ENCODE assay signal across 9 cellular contexts in the genomic region with DNA sequence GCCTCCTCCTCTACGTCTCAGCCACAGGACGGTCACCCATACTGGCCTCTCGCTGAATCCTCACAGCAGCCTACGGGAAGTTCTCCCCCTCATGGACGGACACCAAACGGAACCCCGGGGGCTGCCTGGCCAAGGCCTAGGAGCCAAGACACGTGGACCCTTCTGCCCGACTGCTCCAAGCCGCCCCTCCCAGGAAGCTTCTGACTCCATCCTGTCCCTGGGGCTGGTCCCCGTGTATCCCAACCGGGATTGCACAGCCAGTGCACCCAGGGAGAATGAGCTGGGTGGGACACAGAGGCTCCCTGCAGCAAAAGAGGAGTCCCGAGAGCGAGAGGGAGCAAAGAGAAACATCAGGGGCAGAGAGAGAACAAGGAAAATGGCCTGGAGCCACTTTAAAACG. TPM values are rescaled to one million over a fixed set of nuclear protein-coding genes. Genes with fewer than 3 reads are reported as not detected.
A peak's percentile ranks its signal among the peaks of the same experiment; 100 is the strongest.
DNase-seq lines count a peak whose midpoint lies in the region; ATAC-seq, FAIRE-seq and TF ChIP-seq lines count a peak whose summit lies in the region.
"Had no signal": no experiment of that assay in that cellular context is flagged by ENCODE, and none has a peak within 500 bp of the region (broad histone marks: within the 10 kb centered on the region; RNA-seq: fewer than 3 reads in every experiment).

No MANE protein-coding gene starts in this region.

- H3F3A ChIP-seq in Loucy (ENCODE audit: low read depth): no peaks in the 10 kb centered on the region

- no peaks in the 10 kb centered on the region for H3K9me3 Mint-ChIP-seq in CD4-positive, alpha-beta memory T cell
- no peaks in the 10 kb centered on the region for H3K9me3 Mint-ChIP-seq in nephron

- TF ChIP-seq CTCF in Loucy (conservative IDR thresholded peaks at IDR 0.05; ENCODE audit: low read length): no peak
- no peak for TF ChIP-seq CTCF in K562 (IDR thresholded peaks at IDR 0.05 in 2 of 3, conservative IDR thresholded peaks at IDR 0.05 in 1 of 3; ENCODE audit: insufficient read depth in 2 of 3, low read depth in 1 of 3, low read length in 3 of 3)
- TF ChIP-seq CTCF in nephron (IDR thresholded peaks at IDR 0.05; ENCODE audit: unreplicated experiment in 3 of 3): no peak

- in situ Hi-C loops in K562 (cut with MboI): no loop called here

- H2AFZ ChIP-seq in Loucy (ENCODE audit: low read length): no peak overlapping the region
- H2AFZ ChIP-seq in K562 (ENCODE audit: low read depth, low read length): peak overlapping the region; percentile 90

- CTCF ChIA-PET in CD4-positive, alpha-beta memory T cell (lab: Charles Lee; ENCODE audit: partially characterized antibody): interaction anchor here (2.1 to 12.3 kb wide), 3 partner anchors 12 to 96 kb away, joined by 6 to 188 read pairs (median 7); no protein-coding TSS in a partner anchor
- CTCF ChIA-PET in K562 (lab: Yijun Ruan, JAX; ENCODE audit: low intra/inter-chr PET ratio): interaction anchor here (1.4 kb wide), 1 partner anchor 94 kb away, joined by 9 read pairs; no protein-coding TSS in a partner anchor

- BruUV-seq in K562 (replicated peaks; lab: Mats Ljungman, UMichigan): no TSS peak

- H3K4me1 ChIP-seq in CD4-positive, alpha-beta memory T cell (ENCODE audit: insufficient read depth, low read length): peaks cover 37% of the 10 kb centered on the region
- H3K4me1 ChIP-seq in Loucy (ENCODE audit: insufficient read depth, low read length, poor library complexity, severe bottlenecking) (peaks cover 69% of the 10 kb centered on the region), K562 (replicated peaks in 1 of 2; ENCODE audit: control insufficient read depth in 2 of 2, insufficient read depth in 2 of 2, low read length in 2 of 2) (peaks cover 48 to 90% of the 10 kb centered on the region in 2 experiments)

- no peaks in the 10 kb centered on the region for H3K36me3 ChIP-seq in CD4-positive, alpha-beta memory T cell (ENCODE audit: insufficient read depth, low read length)
- H3K36me3 ChIP-seq in Loucy (ENCODE audit: insufficient read depth, low read length) (no peaks in the 10 kb centered on the region), K562 (ENCODE audit: control insufficient read depth, insufficient read depth, low read length) (peaks cover 37% of the 10 kb centered on the region)

- no peaks in the 10 kb centered on the region for H3K27me3 ChIP-seq in CD4-positive, alpha-beta memory T cell (ENCODE audit: insufficient read depth, low read length)
- H3K27me3 ChIP-seq in Loucy (ENCODE audit: insufficient read depth, low read length, poor library complexity, severe bottlenecking) (no peaks in the 10 kb centered on the region), K562 (ENCODE audit: control insufficient read depth in 2 of 2, insufficient read depth in 2 of 2, low read length in 2 of 2) (no peaks in the 10 kb centered on the region)

- no peak for TF ChIP-seq RAD21 in K562 (CRISPR knock-in tag; conservative IDR thresholded peaks at IDR 0.05 in 1 of 2, IDR thresholded peaks at IDR 0.05 in 1 of 2)

- H3K4me3 ChIP-seq in CD4-positive, alpha-beta memory T cell (ENCODE audit: low read length in 2 of 2): peak overlapping the region; percentile 91 to 100
- H3K4me3 ChIP-seq in Loucy (ENCODE audit: low read length, poor library complexity, severe bottlenecking) (peak overlapping the region; percentile 67), K562 (peak overlapping the region; percentile 65)

- peak overlapping the region; percentile 93 to 99 (median 96) for H3K27ac Mint-ChIP-seq in CD4-positive, alpha-beta memory T cell
- H3K27ac Mint-ChIP-seq in nephron: peak overlapping the region in 1 of 3 experiments; percentile 33

- no peaks in the 10 kb centered on the region for H3K9me2 ChIP-seq in Loucy (replicated peaks; ENCODE audit: low read depth, low read length)

- H3K9me3 ChIP-seq in CD4-positive, alpha-beta memory T cell (ENCODE audit: control insufficient read depth in 1 of 2, low read length in 2 of 2): no peaks in the 10 kb centered on the region
- no peaks in the 10 kb centered on the region for H3K9me3 ChIP-seq in Loucy (ENCODE audit: insufficient read depth, low read depth, low read length)
- no peaks in the 10 kb centered on the region for H3K9me3 ChIP-seq in K562 (replicated peaks; ENCODE audit: control insufficient read depth, insufficient read depth, low read depth, low read length)

- H3K79me2 ChIP-seq in Loucy (ENCODE audit: insufficient read depth, low read length) (peaks cover 81% of the 10 kb centered on the region), K562 (ENCODE audit: control insufficient read depth, insufficient read depth, low read length) (peaks cover 89% of the 10 kb centered on the region)

- H4K20me1 ChIP-seq in Loucy (ENCODE audit: insufficient read depth, low read length, poor library complexity, severe bottlenecking) (no peaks in the 10 kb centered on the region), K562 (replicated peaks; ENCODE audit: control insufficient read depth, insufficient read depth, low read length) (0 out of 2 replicates have a peak, but pooled peaks cover 3% of the 10 kb centered on the region)

- H3K9ac ChIP-seq in Loucy (ENCODE audit: low read depth, low read length, poor library complexity, severe bottlenecking) (peak overlapping the region; percentile 84), K562 (ENCODE audit: insufficient read depth in 1 of 2, low read depth in 2 of 2, low read length in 2 of 2) (peak overlapping the region; percentile 83 to 93)

- H3K27ac ChIP-seq in CD4-positive, alpha-beta memory T cell (ENCODE audit: low read depth, low read length): peak overlapping the region; percentile 72
- H3K27ac ChIP-seq in K562 (ENCODE audit: extremely low read depth, low read depth, low read length): peak overlapping the region; percentile 75

- POLR2A ChIA-PET in CD4-positive, alpha-beta memory T cell (lab: Charles Lee; ENCODE audit: partially characterized antibody): interaction anchor here (1.1 to 22.4 kb wide), 6 partner anchors 1 to 1077 kb away, joined by 3 to 1324 read pairs (median 122); a partner anchor contains a TSS
- POLR2A ChIA-PET in K562 (lab: Yijun Ruan, JAX): interaction anchor here (0.5 to 14.6 kb wide), 9 partner anchors 9 to 1871 kb away, joined by 3 to 338 read pairs (median 4); a partner anchor contains a TSS

- peak; percentile 77 for FAIRE-seq in K562 (lab: Jason Lieb, UNC)

- H3K27me3 Mint-ChIP-seq in CD4-positive, alpha-beta memory T cell: no peaks in the 10 kb centered on the region
- peaks cover 34% of the 10 kb centered on the region for H3K27me3 Mint-ChIP-seq in nephron (ENCODE audit: low read depth)

- intact Hi-C loops in CD4-positive, alpha-beta memory T cell (cut with micrococcal nuclease): loop anchor here (1.0 to 10.0 kb wide), 2 partner anchors 95 to 232 kb away; a partner anchor contains a TSS
- intact Hi-C loops in K562 (cut with micrococcal nuclease): no loop called here

- peaks cover 4% of the 10 kb centered on the region for H3K9me1 ChIP-seq in K562 (ENCODE audit: control insufficient read depth, insufficient read depth, low read length)

- H3K4me1 Mint-ChIP-seq in CD4-positive, alpha-beta memory T cell: peaks cover 25 to 69% (median 37%) of the 10 kb centered on the region in 4 donors
- H3K4me1 Mint-ChIP-seq in nephron: peaks cover 20% of the 10 kb centered on the region

- H3K36me3 Mint-ChIP-seq in CD4-positive, alpha-beta memory T cell: peaks cover 28 to 60% of the 10 kb centered on the region in 2 donors
- H3K36me3 Mint-ChIP-seq in nephron (ENCODE audit: low read depth): no peaks in the 10 kb centered on the region

- WGBS in K562 (ENCODE audit: insufficient coverage, low coverage, missing lambda C conversion rate): 11% methylated on average over 15 of the region's 15 CpGs

- H3K4me2 ChIP-seq in Loucy (ENCODE audit: low read depth, low read length, poor library complexity, severe bottlenecking) (peak overlapping the region; percentile 90), K562 (ENCODE audit: insufficient read depth, low read length) (peak overlapping the region; percentile 95)

- ATAC-seq in K562 (peak; percentile 42), HG03457 (IDR thresholded peaks at IDR 0.05; ENCODE audit: unreplicated experiment) (no peak)

- peak overlapping the region; percentile 96 to 100 (median 99) for H3K4me3 Mint-ChIP-seq in CD4-positive, alpha-beta memory T cell
- H3K4me3 Mint-ChIP-seq in nephron: peak overlapping the region; percentile 56 to 87 (median 84)

- no peak for TF ChIP-seq EP300 in K562 (IDR thresholded peaks at IDR 0.05; ENCODE audit: low read length)

- DNase-seq in CD4-positive, alpha-beta memory T cell: no peak
- DNase-seq in K562 (ENCODE audit: extremely low read depth in 1 of 4, low spot score in 3 of 4): peak; percentile 94 to 96 (median 95)
- DNase-seq in epidermal melanocyte (ENCODE audit: insufficient read length, low spot score): no peak
- no peak for DNase-seq in kidney tubule cell (ENCODE audit: low spot score)
- DNase-seq in NCI-H1436 treated with DMSO at 0.1 percent for 48 hours (lab: John Stamatoyannopoulos, UW): no peak
- DNase-seq: NCI-H510A had no signal

- TF ChIP-seq POLR2A in K562 (conservative IDR thresholded peaks at IDR 0.05): no peak

RNA-seq across cellular contexts. Expression of a gene that starts 3.2 kb away (rescaled TPM):
- 10 to 100 TPM; 93.5 TPM for total RNA-seq in CD4-positive, alpha-beta memory T cell
- polyA plus RNA-seq in CD4-positive, alpha-beta memory T cell: 10 to 100 TPM in 1 of 2 donors, 1 to 10 TPM in 1; 5.5 to 29.2 TPM
- 38.6 and 86.5 TPM in 2 replicates for total RNA-seq in K562 (2011; cell fraction: chromatin; rRNA removed; ENCODE audit: low replicate concordance)
- total RNA-seq in K562 (2011; cell fraction: nucleolus; rRNA removed): 61.2 and 70.5 TPM in 2 replicates
- 59.7 and 74.0 TPM in 2 replicates for total RNA-seq in K562 (2011; cell fraction: nucleoplasm; rRNA removed)
- total RNA-seq in K562 (2014; rRNA removed) (55.5 and 85.8 TPM in 2 replicates), K562 (2014; rRNA removed; fragmentation: Illumina TruSeq; extraction: Trizol) (23.7 and 28.6 TPM in 2 replicates), K562 (2015; rRNA removed; fragmentation: Illumina TruSeq; extraction: Trizol) (55.6 and 55.9 TPM in 2 replicates), K562 (2021) (103 and 105 TPM in 2 replicates)
- polyA plus RNA-seq in K562 (2011; rRNA removed) (29.9 and 50.1 TPM in 2 replicates), K562 (2014; fragmentation: Illumina TruSeq; extraction: Trizol) (65.0 and 68.7 TPM in 2 replicates), K562 (2014; fragmentation: Nextera tagmentation; extraction: Ambion mirVana) (1 to 10 TPM in 1 of 2 experiments, under 1 TPM in 1; 0.56 to 1.2 TPM), K562 (2014; rRNA removed) (55.2 and 59.6 TPM in 2 replicates)
- 60.0 and 102 TPM in 2 replicates for polyA plus RNA-seq in K562 (2011; cell fraction: cytosol; rRNA removed)
- polyA plus RNA-seq in K562 (2011; cell fraction: nucleus; rRNA removed): 43.9 and 60.4 TPM in 2 replicates
- 66.9 and 81.0 TPM in 2 replicates for polyA plus RNA-seq in K562 (2012)
- polyA minus RNA-seq in K562 (2011; rRNA and poly(A)+ RNA removed): 23.2 and 33.4 TPM in 2 replicates
- 57.5 and 69.4 TPM in 2 replicates for polyA minus RNA-seq in K562 (2011; cell fraction: cytosol; rRNA and poly(A)+ RNA removed)
- 13.3 and 20.8 TPM in 2 replicates for polyA minus RNA-seq in K562 (2011; cell fraction: nucleus; rRNA and poly(A)+ RNA removed)

RNA-seq across cellular contexts. Expression of a gene that starts 16.4 kb away (rescaled TPM):
- not detected for total RNA-seq in CD4-positive, alpha-beta memory T cell
- polyA plus RNA-seq in CD4-positive, alpha-beta memory T cell: not detected
- 0.49 TPM in 1 of 2 replicates, not detected in the other for total RNA-seq in K562 (2011; cell fraction: chromatin; rRNA removed; ENCODE audit: low replicate concordance)
- 1.1 and 1.2 TPM in 2 replicates for total RNA-seq in K562 (2011; cell fraction: nucleolus; rRNA removed)
- total RNA-seq in K562 (2011; cell fraction: nucleoplasm; rRNA removed): 0.66 and 0.99 TPM in 2 replicates
- total RNA-seq in K562 (2014; rRNA removed): 0.23 and 0.65 TPM in 2 replicates
- total RNA-seq in K562 (2014; rRNA removed; fragmentation: Illumina TruSeq; extraction: Trizol): not detected in 2 replicates
- 0.18 and 0.30 TPM in 2 replicates for total RNA-seq in K562 (2015; rRNA removed; fragmentation: Illumina TruSeq; extraction: Trizol)
- total RNA-seq in K562 (2021): 0.56 and 0.93 TPM in 2 replicates
- 0.18 and 0.41 TPM in 2 replicates for polyA plus RNA-seq in K562 (2011; rRNA removed)
- polyA plus RNA-seq in K562 (2011; cell fraction: cytosol; rRNA removed): 0.48 and 0.50 TPM in 2 replicates
- 0.68 and 0.87 TPM in 2 replicates for polyA plus RNA-seq in K562 (2011; cell fraction: nucleus; rRNA removed)
- polyA plus RNA-seq in K562 (2012): 0.64 and 1.3 TPM in 2 replicates
- polyA plus RNA-seq in K562 (2014; fragmentation: Illumina TruSeq; extraction: Trizol): 0.09 and 0.37 TPM in 2 replicates
- not detected for polyA plus RNA-seq in K562 (2014; fragmentation: Nextera tagmentation; extraction: Ambion mirVana)
- polyA plus RNA-seq in K562 (2014; rRNA removed): 0.86 TPM in 1 of 2 replicates, not detected in the other
- polyA minus RNA-seq in K562 (2011; rRNA and poly(A)+ RNA removed): 0.09 and 0.11 TPM in 2 replicates
- not detected in 2 replicates for polyA minus RNA-seq in K562 (2011; cell fraction: cytosol; rRNA and poly(A)+ RNA removed)
- polyA minus RNA-seq in K562 (2011; cell fraction: nucleus; rRNA and poly(A)+ RNA removed): 0.13 and 1.00 TPM in 2 replicates

Comparison
In these comparisons a context has a peak if more than half of its experiments do, and no peak if none do; other contexts are left out.
1. DNase-seq: peak in K562 (4 of 4); none in CD4-positive, alpha-beta memory T cell (0 of 5), epidermal melanocyte (single experiment), kidney tubule cell (single experiment) and NCI-H1436 treated with DMSO at 0.1 percent for 48 hours (single experiment).
2. Peak in every context shown above with its lines, with median percentiles within 50 percentile points of each other: H3K4me3 ChIP-seq.